ENCODE assay signal across 29 cellular contexts in genomic region chr16:74026373-74027281, GRCh38.
DNase-seq lines count a peak whose midpoint lies in the region; ATAC-seq and TF ChIP-seq lines count a peak whose summit lies in the region.
"Had no signal": no experiment of that assay in that cellular context is flagged by ENCODE, and none has a peak within 500 bp of the region (broad histone marks: within the 10 kb centered on the region; RNA-seq: fewer than 3 reads in every experiment).

No MANE protein-coding gene starts in this region.

- H3K23ac ChIP-seq in H9 (ENCODE audit: insufficient read length, low read depth, low read length): no peak overlapping the region
- no peak overlapping the region for H3K23ac ChIP-seq in trophoblast cell (ENCODE audit: low read length)

- H2BK5ac ChIP-seq in H9 (ENCODE audit: insufficient read length, low read length) (no peak overlapping the region), trophoblast cell (ENCODE audit: low read depth, low read length, poor library complexity) (no peak overlapping the region)

- no peak overlapping the region for H2BK120ac ChIP-seq in H9 (ENCODE audit: low read depth, low read length, poor library complexity, severe bottlenecking)
- no peak overlapping the region for H2BK120ac ChIP-seq in trophoblast cell (ENCODE audit: insufficient read depth, low read length, poor library complexity)

- H3K27me3 Mint-ChIP-seq in H9 (ENCODE audit: low read depth): peaks cover 7% of the 10 kb centered on the region
- peaks cover 13% of the 10 kb centered on the region for H3K27me3 Mint-ChIP-seq in WTC11 (ENCODE audit: low read depth)

- no peak overlapping the region for H2BK20ac ChIP-seq in H9 (ENCODE audit: low read depth, low read length, poor library complexity, severe bottlenecking)

- H4K91ac ChIP-seq in H9 (ENCODE audit: insufficient read length, low read depth, low read length) (no peak overlapping the region), trophoblast cell (ENCODE audit: low read depth, low read length) (no peak overlapping the region)

- ATAC-seq in WTC11 (peak; percentile 95), heart right ventricle (no peak)
- ATAC-seq: left ventricle myocardium superior, T-cell had no signal

- H3K79me2 ChIP-seq in H9 (ENCODE audit: insufficient read depth, low read length) (no peaks in the 10 kb centered on the region), trophoblast cell (ENCODE audit: control insufficient read depth, insufficient read depth, low read length, poor library complexity) (no peaks in the 10 kb centered on the region)

- H3K36me3 ChIP-seq in trophoblast cell (ENCODE audit: control insufficient read depth in 1 of 2, insufficient read depth in 2 of 2, low read length in 2 of 2) (no peaks in the 10 kb centered on the region), ascending aorta (no peaks in the 10 kb centered on the region), heart right ventricle (no peaks in the 10 kb centered on the region)
- H3K36me3 ChIP-seq: SJCRH30, tibial artery had no signal

- H3K27ac ChIP-seq in H9 (ENCODE audit: insufficient read length, low read depth, low read length): peak overlapping the region; percentile 20
- no peak overlapping the region for H3K27ac ChIP-seq in trophoblast cell (ENCODE audit: low read depth, low read length)
- H3K27ac ChIP-seq in ascending aorta: no peak overlapping the region
- H3K27ac ChIP-seq in heart right ventricle: no peak overlapping the region
- H3K27ac ChIP-seq: C4-2B, SJCRH30, tibial artery had no signal

- H2AK5ac ChIP-seq in H9 (ENCODE audit: insufficient read length, low read length) (no peak overlapping the region), trophoblast cell (ENCODE audit: low read length) (no peak overlapping the region)

- no peak overlapping the region for H3K56ac ChIP-seq in H9 (ENCODE audit: insufficient read length, low read depth, low read length)

- H3K4me1 ChIP-seq in H9 (ENCODE audit: insufficient read depth, low read length): peaks cover 18% of the 10 kb centered on the region; the same call in 1 of the 2 replicates
- H3K4me1 ChIP-seq in trophoblast cell (ENCODE audit: control insufficient read depth in 1 of 2, insufficient read depth in 2 of 2, low read length in 2 of 2): no peaks in the 10 kb centered on the region
- H3K4me1 ChIP-seq in ascending aorta: no peaks in the 10 kb centered on the region
- no peaks in the 10 kb centered on the region for H3K4me1 ChIP-seq in heart right ventricle
- H3K4me1 ChIP-seq: Caco-2, SJCRH30, tibial artery had no signal

- H3K9ac ChIP-seq in H9 (ENCODE audit: extremely low read depth, insufficient read length, low read length): no peak overlapping the region
- H3K9ac ChIP-seq in trophoblast cell (ENCODE audit: low read length): no peak overlapping the region

- no peak overlapping the region for H3K4ac ChIP-seq in H9 (ENCODE audit: low read depth, low read length)
- H3K4ac ChIP-seq in trophoblast cell (ENCODE audit: low read depth, low read length): no peak overlapping the region

- no peaks in the 10 kb centered on the region for H3K9me3 Mint-ChIP-seq in H9
- H3K9me3 Mint-ChIP-seq in WTC11: no peaks in the 10 kb centered on the region; the same call in 1 of the 2 replicates
- H3K9me3 Mint-ChIP-seq: activated CD4-positive, alpha-beta T cell treated with anti-CD3 and anti-CD28 coated beads, Interleukin-2, amount 10 ng/mL, durations not matched to agents 7 days and 5 days; naive B cell had no signal

- DNase-seq in H9 (peak; percentile 71), WTC11 (ENCODE audit: low spot score) (peak; percentile 36), iPS-NIHi11 (ENCODE audit: low spot score) (peak; percentile 59), trophoblast cell (no peak), ascending aorta (ENCODE audit: low spot score in 2 of 2) (no peak), heart right ventricle (no peak), middle frontal gyrus (ENCODE audit: extremely low spot score, low spot score) (no peak)
- DNase-seq: activated CD4-positive, alpha-beta T cell treated with anti-CD3 and anti-CD28 coated beads, Interleukin-2, amount 10 ng/mL, durations not matched to agents 7 days and 5 days; activated effector memory CD4-positive, alpha-beta T cell treated with anti-CD3 and anti-CD28 coated beads, Interleukin-2, amount 50 U/mL, for 16 hours; activated T-cell treated with anti-CD3 and anti-CD28 coated beads, Interleukin-2, amount 50 U/mL, for 1 hour; anterior cingulate cortex; Caco-2; DMS53; GDM1; hippocampal formation; islet precursor cell; Karpas-422; left ventricle myocardium superior; naive B cell; NCI-H1436; NCI-H446 treated with DMSO at 0.1 percent for 48 hours; NCI-H82; RPMI8226; SJCRH30; stimulated activated CD4-positive, alpha-beta T cell treated with anti-CD3 and anti-CD28 coated beads, Interleukin-4, amount 100 ng/mL, for 24 hours; T-cell; tibial artery had no signal

- H3K4me3 ChIP-seq in trophoblast cell (ENCODE audit: low read depth, low read length) (peak overlapping the region; percentile 32), ascending aorta (no peak overlapping the region), heart right ventricle (no peak overlapping the region)
- H3K4me3 ChIP-seq: SJCRH30, tibial artery had no signal

- H4K8ac ChIP-seq in H9 (replicated peaks; ENCODE audit: insufficient read length, low read depth, low read length) (no peak overlapping the region), trophoblast cell (ENCODE audit: low read depth, low read length) (no peak overlapping the region)

- H3K23me2 ChIP-seq in H9 (ENCODE audit: insufficient read length, low read depth, low read length, poor library complexity, severe bottlenecking): no peaks in the 10 kb centered on the region

- POLR2A ChIA-PET in WTC11 (lab: Charles Lee): interaction anchor here (0.5 kb wide), 2 partner anchors 332 to 420 kb away, joined by 3 read pairs; no protein-coding TSS in a partner anchor

- peak overlapping the region; percentile 34 for H3K4me2 ChIP-seq in H9 (ENCODE audit: insufficient read depth, insufficient read length, low read length)
- H3K4me2 ChIP-seq in trophoblast cell (ENCODE audit: low read length): no peak overlapping the region

- H2BK12ac ChIP-seq in H9 (ENCODE audit: insufficient read length, low read depth, low read length): no peak overlapping the region
- H2BK12ac ChIP-seq in trophoblast cell (ENCODE audit: low read length): no peak overlapping the region

- H3K79me1 ChIP-seq in H9 (ENCODE audit: insufficient read depth, low read depth, low read length, poor library complexity, severe bottlenecking): no peaks in the 10 kb centered on the region
- no peaks in the 10 kb centered on the region for H3K79me1 ChIP-seq in trophoblast cell (ENCODE audit: low read length)

- H2BK15ac ChIP-seq in H9 (ENCODE audit: low read depth, low read length): no peak overlapping the region

- TF ChIP-seq CTCF in H9 (conservative IDR thresholded peaks at IDR 0.05) (no peak), WTC11 (IDR thresholded peaks at IDR 0.05) (no peak), ascending aorta (IDR thresholded peaks at IDR 0.05) (no peak), heart right ventricle (IDR thresholded peaks at IDR 0.05) (no peak)

- intact Hi-C loops in ascending aorta (cut with DNase I) (no loop called here), heart right ventricle (cut with DNase I) (no loop called here)

- H3K18ac ChIP-seq in H9 (ENCODE audit: insufficient read length, low read depth, low read length) (no peak overlapping the region), trophoblast cell (ENCODE audit: low read length) (no peak overlapping the region)

- CTCF ChIA-PET in WTC11 (lab: Charles Lee): interaction anchor here (0.5 to 3.4 kb wide), 3 partner anchors 8 to 966 kb away, joined by 4 to 23 read pairs (median 4); no protein-coding TSS in a partner anchor

- H4K12ac ChIP-seq in trophoblast cell (ENCODE audit: low read depth, low read length): no peak overlapping the region

- no peak overlapping the region for H2AFZ ChIP-seq in H9 (ENCODE audit: low read length)
- H2AFZ ChIP-seq in trophoblast cell (ENCODE audit: insufficient read depth, low read length, poor library complexity): no peak overlapping the region

- H3K14ac ChIP-seq in H9 (ENCODE audit: insufficient read depth, low read length): no peak overlapping the region
- no peak overlapping the region for H3K14ac ChIP-seq in trophoblast cell (ENCODE audit: low read length)

- peak overlapping the region in 1 of 2 experiments; percentile 52; a peak in 2 of 5 replicates for H3K4me3 Mint-ChIP-seq in H9
- H3K4me3 Mint-ChIP-seq in WTC11: 0 out of 2 replicates have a peak overlapping the region, but pooled peaks have one; percentile 6
- H3K4me3 Mint-ChIP-seq: activated CD4-positive, alpha-beta T cell treated with anti-CD3 and anti-CD28 coated beads, Interleukin-2, amount 10 ng/mL, durations not matched to agents 7 days and 5 days; activated naive CD8-positive, alpha-beta T cell; naive B cell; T-cell had no signal

- 50% methylated on average over 1 of the region's 6 CpGs for WGBS in H9 (ENCODE audit: extremely low coverage, insufficient read length, low lambda C conversion rate)
- WGBS in trophoblast cell (ENCODE audit: extremely low coverage, insufficient coverage, insufficient read length): 90% methylated on average over 2 of the region's 6 CpGs
- 32 to 33% methylated on average over 6 of the region's 6 CpGs for WGBS in heart right ventricle, 2 donors

- H3K27me3 ChIP-seq in H9 (ENCODE audit: insufficient read depth, low read length) (no peaks in the 10 kb centered on the region), trophoblast cell (ENCODE audit: insufficient read depth, low read length) (no peaks in the 10 kb centered on the region), ascending aorta (no peaks in the 10 kb centered on the region), heart right ventricle (peaks cover 0 to 18% (median 0%) of the 10 kb centered on the region in 7 donors)
- H3K27me3 ChIP-seq: SJCRH30, tibial artery had no signal

- H3K4me1 Mint-ChIP-seq in H9 (peaks cover 67 to 73% of the 10 kb centered on the region in 2 experiments), WTC11 (peaks cover 77% of the 10 kb centered on the region)
- H3K4me1 Mint-ChIP-seq: activated CD4-positive, alpha-beta T cell treated with anti-CD3 and anti-CD28 coated beads, Interleukin-2, amount 10 ng/mL, durations not matched to agents 7 days and 5 days; naive B cell; T-cell had no signal

- H4K20me1 ChIP-seq in H9 (ENCODE audit: control insufficient read depth, insufficient read depth, insufficient read length): no peaks in the 10 kb centered on the region

- no peaks in the 10 kb centered on the region; a peak in 1 of 7 replicates for H3K36me3 Mint-ChIP-seq in H9 (ENCODE audit: insufficient read depth in 1 of 3, low read depth in 3 of 3)
- H3K36me3 Mint-ChIP-seq in WTC11: no peaks in the 10 kb centered on the region
- H3K36me3 Mint-ChIP-seq: activated naive CD8-positive, alpha-beta T cell; naive B cell; T-cell had no signal

- H4K5ac ChIP-seq in H9 (ENCODE audit: insufficient read length, low read depth, low read length): no peak overlapping the region

- H3K27ac Mint-ChIP-seq in H9: peak overlapping the region in 2 of 3 experiments; percentile 2 to 59; a peak in 4 of 7 replicates
- H3K27ac Mint-ChIP-seq in WTC11: peak overlapping the region; percentile 79
- H3K27ac Mint-ChIP-seq: activated CD4-positive, alpha-beta T cell treated with anti-CD3 and anti-CD28 coated beads, Interleukin-2, amount 10 ng/mL, durations not matched to agents 7 days and 5 days; activated naive CD8-positive, alpha-beta T cell; naive B cell; T-cell had no signal

- H3K9me3 ChIP-seq in H9 (ENCODE audit: control insufficient read depth, low read depth, low read length): no peaks in the 10 kb centered on the region
- H3K9me3 ChIP-seq in trophoblast cell (ENCODE audit: insufficient read depth, low read depth, low read length): no peaks in the 10 kb centered on the region
- H3K9me3 ChIP-seq in ascending aorta: no peaks in the 10 kb centered on the region
- H3K9me3 ChIP-seq in heart right ventricle: no peaks in the 10 kb centered on the region
- H3K9me3 ChIP-seq: Caco-2, SJCRH30, tibial artery had no signal

- H3T11ph ChIP-seq in H9 (ENCODE audit: low read length): no peak overlapping the region

Comparison
In these comparisons a context has a peak if more than half of its experiments do, and no peak if none do; other contexts are left out.
1. DNase-seq: peak in H9 (single experiment), WTC11 (single experiment) and iPS-NIHi11 (single experiment); none in trophoblast cell (0 of 2), ascending aorta (0 of 2), heart right ventricle (0 of 2) and middle frontal gyrus (single experiment).